ENCODE assay signal across 14 cellular contexts in the genomic region with DNA sequence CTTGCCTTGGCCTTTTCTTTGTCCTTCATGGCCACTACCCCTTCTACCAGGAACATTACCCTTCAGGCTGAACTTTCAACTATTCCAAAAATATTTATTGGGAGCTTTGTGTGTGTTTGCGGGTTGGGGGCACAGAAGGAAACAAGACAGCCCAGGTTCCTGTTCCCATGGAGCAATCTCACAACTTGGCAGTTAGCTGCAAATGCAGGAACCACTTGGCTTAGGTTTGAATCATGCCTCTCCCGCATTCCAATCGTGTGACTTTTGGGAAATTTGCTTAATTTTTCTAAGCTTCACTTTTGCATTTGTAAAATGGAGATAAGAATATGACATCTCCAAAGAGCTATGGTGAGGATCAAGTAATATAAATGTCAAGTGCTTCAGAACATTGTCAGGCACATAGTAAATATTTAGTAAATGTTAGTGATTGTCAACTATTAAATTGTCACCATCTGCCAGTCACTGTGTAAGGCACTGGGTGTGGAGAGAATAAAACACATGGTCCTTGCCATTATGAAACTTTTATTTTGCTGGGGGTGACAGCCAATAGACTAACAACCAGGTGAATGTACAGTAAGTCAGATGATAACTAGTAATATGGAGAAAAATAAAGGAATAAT.
A peak's percentile ranks its signal among the peaks of the same experiment; 100 is the strongest.
DNase-seq lines count a peak whose midpoint lies in the region; ATAC-seq and TF ChIP-seq lines count a peak whose summit lies in the region.
"Had no signal": no experiment of that assay in that cellular context is flagged by ENCODE, and none has a peak within 500 bp of the region (broad histone marks: within the 10 kb centered on the region; RNA-seq: fewer than 3 reads in every experiment).

No MANE protein-coding gene starts in this region.

- no peaks in the 10 kb centered on the region for H4K20me1 ChIP-seq in OCI-LY7 (ENCODE audit: insufficient read depth, low read length)

- H4K8ac ChIP-seq in neuronal stem cell (ENCODE audit: low read depth, low read length) = no peak overlapping the region

- H3K4me1 ChIP-seq in neuronal stem cell (ENCODE audit: control insufficient read depth in 2 of 2, insufficient read depth in 1 of 2, low read depth in 1 of 2, low read length in 2 of 2) (peaks cover 3% of the 10 kb centered on the region in 2 donors), OCI-LY7 (ENCODE audit: insufficient read depth, low read length, poor library complexity, severe bottlenecking) (no peaks in the 10 kb centered on the region)

- no peak overlapping the region for H3K14ac ChIP-seq in neuronal stem cell (ENCODE audit: low read length)

- ATAC-seq in esophagus mucosa = peak; percentile 37

- H3K27me3 ChIP-seq in BJ (ENCODE audit: control insufficient read depth, insufficient read depth, low read length) = no peaks in the 10 kb centered on the region
- no peaks in the 10 kb centered on the region for H3K27me3 ChIP-seq in neuronal stem cell (ENCODE audit: control insufficient read depth in 3 of 3, insufficient read depth in 3 of 3, low read depth in 1 of 3, low read length in 3 of 3)

- H3K4me3 ChIP-seq in BJ (ENCODE audit: low read depth, low read length) (no peak overlapping the region), neuronal stem cell (ENCODE audit: low read length in 2 of 2) (no peak overlapping the region), OCI-LY7 (ENCODE audit: low read depth, low read length, poor library complexity, severe bottlenecking) (no peak overlapping the region)

- no peak overlapping the region for H2AK5ac ChIP-seq in neuronal stem cell (ENCODE audit: low read depth, low read length)

- H3K23ac ChIP-seq in neuronal stem cell (ENCODE audit: low read depth, low read length, poor library complexity) = no peak overlapping the region

- H2BK120ac ChIP-seq in neuronal stem cell (ENCODE audit: low read depth, low read length) = no peak overlapping the region

- H3K79me1 ChIP-seq in neuronal stem cell (ENCODE audit: low read depth, low read length) = no peaks in the 10 kb centered on the region

- H4K91ac ChIP-seq in neuronal stem cell (ENCODE audit: low read depth, low read length, poor library complexity) = no peak overlapping the region

- no peaks in the 10 kb centered on the region for H3K9me2 ChIP-seq in OCI-LY7 (ENCODE audit: insufficient read depth, low read length)

- peak overlapping the region; percentile 51 for H2AFZ ChIP-seq in neuronal stem cell (ENCODE audit: low read length)
- H2AFZ ChIP-seq in OCI-LY7 (ENCODE audit: low read length) = no peak overlapping the region

- BruUV-seq in OCI-LY7 (replicated peaks; lab: Mats Ljungman, UMichigan) = no TSS peak

- H3K9me3 ChIP-seq in neuronal stem cell (replicated peaks in 1 of 2; ENCODE audit: control insufficient read depth in 2 of 2, insufficient read depth in 1 of 2, low read depth in 1 of 2, low read length in 2 of 2) (peaks cover 0 to 1% of the 10 kb centered on the region in 2 donors), OCI-LY7 (ENCODE audit: low read length) (no peaks in the 10 kb centered on the region)

- DNase-seq in BJ (ENCODE audit: low read depth) (peak; percentile 75), RWPE1 (ENCODE audit: low spot score) (no peak), neuronal stem cell (ENCODE audit: low spot score) (no peak), activated gamma-delta T cell (lab: John Stamatoyannopoulos, UW) (no peak), OCI-LY7 (ENCODE audit: low spot score) (no peak), mesenteric fat pad (ENCODE audit: low spot score) (no peak)
- no peak for DNase-seq in stimulated activated naive CD4-positive, alpha-beta T cell treated with Interleukin-2 at 50 U/mL for 16 hours (lab: John Stamatoyannopoulos, UW)
- DNase-seq: activated naive CD8-positive, alpha-beta T cell treated with anti-CD3 and anti-CD28 coated beads for 36 hours; NCI-H1092; NCI-H510A; posterior cingulate gyrus; SHP77; stimulated activated CD4-positive, alpha-beta T cell treated with anti-CD3 and anti-CD28 coated beads, Interleukin-1b, Interleukin-23, amount 100 ng/mL, for 48 hours had no signal

- no CpG with 5 or more reads among the region's 3 CpGs for WGBS in neuronal stem cell (ENCODE audit: extremely low coverage in 2 of 2, insufficient read length in 2 of 2, insufficient replicate concordance in 1 of 2), 2 donors

- H3K27ac ChIP-seq in RWPE1 = peak overlapping the region; percentile 92
- H3K27ac ChIP-seq in neuronal stem cell (replicated peaks; ENCODE audit: low read length) = no peak overlapping the region
- no peak overlapping the region for H3K27ac ChIP-seq in OCI-LY7 (ENCODE audit: low read depth, low read length, poor library complexity, severe bottlenecking)

- intact Hi-C loops in OCI-LY7 (cut with micrococcal nuclease; ENCODE audit: unreplicated experiment) = no loop called here

- no peak overlapping the region for H2BK12ac ChIP-seq in neuronal stem cell (ENCODE audit: low read length)

- TF ChIP-seq CTCF in BJ (IDR thresholded peaks at IDR 0.05; ENCODE audit: insufficient read depth, low read depth, low read length) (no peak), RWPE1 (conservative IDR thresholded peaks at IDR 0.05; ENCODE audit: low read depth) (no peak), OCI-LY7 (conservative IDR thresholded peaks at IDR 0.05; ENCODE audit: low read length) (no peak)

- H3K4ac ChIP-seq in neuronal stem cell (ENCODE audit: low read length) = no peak overlapping the region

- H3K18ac ChIP-seq in neuronal stem cell (ENCODE audit: low read length) = no peak overlapping the region

- no peaks in the 10 kb centered on the region for H3K79me2 ChIP-seq in OCI-LY7 (ENCODE audit: insufficient read depth, low read depth, low read length)

- CTCF ChIA-PET in BJ (lab: Yijun Ruan, JAX) (interaction anchor here (0.8 to 1.6 kb wide), 6 partner anchors 10 to 21 kb away, joined by 3 to 6 read pairs (median 4); no protein-coding TSS in a partner anchor), RWPE1 (lab: Yijun Ruan, JAX) (interaction anchor here (0.6 kb wide), 3 partner anchors 100 to 277 kb away, joined by 3 to 4 read pairs (median 3); no protein-coding TSS in a partner anchor), OCI-LY7 (lab: Charles Lee; ENCODE audit: unreplicated experiment) (interaction anchor here (0.6 kb wide), 1 partner anchor 10 kb away, joined by 4 read pairs; no protein-coding TSS in a partner anchor)

- H3K4me2 ChIP-seq in neuronal stem cell (ENCODE audit: insufficient read depth, low read length, poor library complexity, severe bottlenecking) (no peak overlapping the region), OCI-LY7 (ENCODE audit: low read length) (no peak overlapping the region)

- no peaks in the 10 kb centered on the region for H3K36me3 ChIP-seq in BJ (ENCODE audit: control insufficient read depth, insufficient read depth, low read length)
- H3K36me3 ChIP-seq in neuronal stem cell (replicated peaks in 1 of 2; ENCODE audit: control insufficient read depth in 2 of 2, insufficient read depth in 2 of 2, low read length in 2 of 2) = no peaks in the 10 kb centered on the region
- H3K36me3 ChIP-seq in OCI-LY7 (ENCODE audit: insufficient read depth, low read length) = no peaks in the 10 kb centered on the region

- POLR2A ChIA-PET in BJ (lab: Charles Lee) = interaction anchor here (1.1 kb wide), 1 partner anchor 11 kb away, joined by 4 read pairs; no protein-coding TSS in a partner anchor
- POLR2A ChIA-PET in RWPE1 (lab: Yijun Ruan, JAX; ENCODE audit: low non-redundant PET) = no interaction called here
- POLR2A ChIA-PET in OCI-LY7 (lab: Charles Lee) = no interaction called here

- H2BK5ac ChIP-seq in neuronal stem cell (ENCODE audit: low read length) = no peak overlapping the region

- H3K9ac ChIP-seq in neuronal stem cell (ENCODE audit: low read depth, low read length, poor library complexity) = no peak overlapping the region

- no peak overlapping the region for H2BK15ac ChIP-seq in neuronal stem cell (ENCODE audit: low read length)
